In the genomic region with DNA sequence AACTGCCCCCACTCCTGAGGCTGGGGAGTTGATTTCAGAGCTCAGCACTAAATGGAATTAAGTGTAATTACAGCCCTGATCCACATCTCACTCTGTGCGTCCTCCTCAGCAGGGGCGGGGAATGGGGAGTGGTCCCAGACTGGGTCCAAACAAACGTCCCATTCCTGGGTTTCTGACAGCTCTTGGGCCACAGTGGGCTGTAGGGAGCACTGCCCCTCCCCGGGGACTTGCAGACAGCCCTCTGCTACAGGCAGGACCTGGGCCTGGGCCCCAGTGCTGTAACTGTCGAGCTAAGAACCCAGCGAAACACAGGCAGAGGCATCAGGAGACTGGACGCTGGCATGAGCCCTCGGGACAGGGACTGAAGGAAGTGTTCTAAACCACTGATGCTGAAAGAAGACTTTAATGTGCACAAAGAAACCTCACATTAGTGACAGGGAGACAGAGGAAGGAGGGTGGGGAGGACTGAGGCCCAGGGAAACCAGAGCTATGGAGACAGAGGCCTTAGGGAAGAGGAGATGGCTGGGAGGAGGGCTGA, we compare ENCODE assay signal across 12 cellular contexts. TPM values are rescaled to one million over a fixed set of nuclear protein-coding genes. Genes with fewer than 3 reads are reported as not detected.
A peak's percentile ranks its signal among the peaks of the same experiment; 100 is the strongest.
DNase-seq lines count a peak whose midpoint lies in the region; ATAC-seq and TF ChIP-seq lines count a peak whose summit lies in the region.
"Had no signal": no experiment of that assay in that cellular context is flagged by ENCODE, and none has a peak within 500 bp of the region (broad histone marks: within the 10 kb centered on the region; RNA-seq: fewer than 3 reads in every experiment).

No MANE protein-coding gene starts in this region.

- no peak overlapping the region for H3K4me3 ChIP-seq in Caco-2 (ENCODE audit: low read depth, low read length)
- H3K4me3 ChIP-seq in PC-9, result no peak overlapping the region
- H3K4me3 ChIP-seq in esophagus squamous epithelium, result no peak overlapping the region
- H3K4me3 ChIP-seq in gastrocnemius medialis, result no peak overlapping the region
- H3K4me3 ChIP-seq: SJSA1 had no signal

- ATAC-seq in gastrocnemius medialis, result no peak
- no peak for ATAC-seq in HG02938 (IDR thresholded peaks at IDR 0.05; ENCODE audit: unreplicated experiment)
- ATAC-seq in GM18858 (IDR thresholded peaks at IDR 0.05; ENCODE audit: unreplicated experiment), result no peak
- ATAC-seq: activated CD4-positive, alpha-beta T cell treated with anti-CD3 and anti-CD28 coated beads for 36 hours had no signal

- H3K9me2 ChIP-seq in PC-9 (ENCODE audit: insufficient read depth), result no peaks in the 10 kb centered on the region

- CTCF ChIA-PET in Caco-2 (lab: Charles Lee) (interaction anchor here (0.6 kb wide), 2 partner anchors 25 to 115 kb away, joined by 6 to 7 read pairs; no protein-coding TSS in a partner anchor), PC-9 (lab: Charles Lee) (no interaction called here)

- H3K27me3 ChIP-seq in Caco-2 (replicated peaks; ENCODE audit: control insufficient read depth, insufficient read depth, low read length), result no peaks in the 10 kb centered on the region
- H3K27me3 ChIP-seq in PC-9 (ENCODE audit: insufficient read depth, low read depth), result no peaks in the 10 kb centered on the region
- H3K27me3 ChIP-seq in esophagus squamous epithelium, result no peaks in the 10 kb centered on the region
- no peaks in the 10 kb centered on the region for H3K27me3 ChIP-seq in gastrocnemius medialis

- H3K27me3 Mint-ChIP-seq in Caco-2 (ENCODE audit: insufficient read depth, unreplicated experiment), result no peaks in the 10 kb centered on the region
- H3K27me3 Mint-ChIP-seq in osteocyte (ENCODE audit: unreplicated experiment), result no peaks in the 10 kb centered on the region

- intact Hi-C loops in Caco-2 (cut with micrococcal nuclease; ENCODE audit: unreplicated experiment), result no loop called here
- intact Hi-C loops in PC-9 (cut with micrococcal nuclease; ENCODE audit: unreplicated experiment), result loop anchor here (1.0 kb wide), 1 partner anchor 9 kb away; no protein-coding TSS in a partner anchor
- intact Hi-C loops in esophagus squamous epithelium (cut with DNase I), result no loop called here
- intact Hi-C loops in gastrocnemius medialis (cut with DNase I; ENCODE audit: low total_unique reads), result no loop called here

- TF ChIP-seq CTCF in Caco-2 (IDR thresholded peaks at IDR 0.05; ENCODE audit: insufficient read depth in 1 of 2, low read depth in 1 of 2, low read length in 1 of 2, severe bottlenecking in 1 of 2, unreplicated experiment in 1 of 2) (no peak), PC-9 (conservative IDR thresholded peaks at IDR 0.05) (no peak), esophagus squamous epithelium (IDR thresholded peaks at IDR 0.05) (peak in 1 of 6 experiments; percentile 5), osteocyte (IDR thresholded peaks at IDR 0.05) (no peak), gastrocnemius medialis (IDR thresholded peaks at IDR 0.05 in 4 of 5, conservative IDR thresholded peaks at IDR 0.05 in 1 of 5) (no peak)

- H3K27ac ChIP-seq in PC-9, result no peak overlapping the region; the same call in 1 of the 2 replicates
- H3K27ac ChIP-seq in esophagus squamous epithelium, result peak overlapping the region in 3 of 4 donors; percentile 0 to 73 (median 69)
- H3K27ac ChIP-seq in gastrocnemius medialis, result no peak overlapping the region
- H3K27ac ChIP-seq: SJSA1 had no signal

- H3K36me3 Mint-ChIP-seq in Caco-2 (ENCODE audit: insufficient read depth, unreplicated experiment) (no peaks in the 10 kb centered on the region), osteocyte (ENCODE audit: unreplicated experiment) (no peaks in the 10 kb centered on the region)

- no peak for DNase-seq in Caco-2
- DNase-seq in PC-9, result no peak
- no peak for DNase-seq in esophagus squamous epithelium (lab: John Stamatoyannopoulos, UW)
- no peak for DNase-seq in osteocyte (ENCODE audit: extremely low spot score, unreplicated experiment)
- no peak for DNase-seq in gastrocnemius medialis
- no peak for DNase-seq in A172 (ENCODE audit: low spot score)
- DNase-seq: activated CD4-positive, alpha-beta T cell treated with anti-CD3 and anti-CD28 coated beads for 36 hours; NCI-H1105 treated with DMSO at 0.1 percent for 48 hours; occipital lobe had no signal

- H3K4me1 ChIP-seq in Caco-2 (peaks cover 16% of the 10 kb centered on the region), PC-9 (replicated peaks; ENCODE audit: insufficient read depth) (peaks cover 78% of the 10 kb centered on the region), esophagus squamous epithelium (peaks cover 31 to 74% (median 54%) of the 10 kb centered on the region in 3 donors), gastrocnemius medialis (peaks cover 24 to 27% of the 10 kb centered on the region in 2 donors)
- H3K4me1 ChIP-seq: SJSA1 had no signal

- H3K4me2 ChIP-seq in PC-9, result peak overlapping the region; percentile 59

- peaks cover 44% of the 10 kb centered on the region; the same call in 1 of the 2 replicates for H3F3A ChIP-seq in PC-9 (ENCODE audit: insufficient read depth, low read depth)

- H3K27ac Mint-ChIP-seq in Caco-2 (ENCODE audit: unreplicated experiment), result peak overlapping the region; percentile 21
- H3K27ac Mint-ChIP-seq in osteocyte (ENCODE audit: unreplicated experiment), result peak overlapping the region; percentile 75

- BruUV-seq in Caco-2 (replicated peaks; lab: Mats Ljungman, UMichigan) (no TSS peak), PC-9 (replicated peaks; lab: Mats Ljungman, UMichigan) (no TSS peak)

- H3K36me3 ChIP-seq in Caco-2 (ENCODE audit: control insufficient read depth, insufficient read depth, low read length), result no peaks in the 10 kb centered on the region
- no peaks in the 10 kb centered on the region for H3K36me3 ChIP-seq in PC-9 (ENCODE audit: low read depth)
- H3K36me3 ChIP-seq in esophagus squamous epithelium, result no peaks in the 10 kb centered on the region
- no peaks in the 10 kb centered on the region for H3K36me3 ChIP-seq in gastrocnemius medialis
- H3K36me3 ChIP-seq: SJSA1 had no signal

- H3K4me1 Mint-ChIP-seq in Caco-2 (ENCODE audit: low read depth, unreplicated experiment) (peaks cover 7% of the 10 kb centered on the region), osteocyte (ENCODE audit: unreplicated experiment) (peaks cover 38% of the 10 kb centered on the region)

- in situ Hi-C loops in gastrocnemius medialis (cut with MboI; ENCODE audit: low sequenced_read_pairs in 4 of 4), result no loop called here

- H3K4me3 Mint-ChIP-seq in Caco-2 (ENCODE audit: unreplicated experiment), result no peak overlapping the region
- H3K4me3 Mint-ChIP-seq in osteocyte (ENCODE audit: unreplicated experiment), result no peak overlapping the region
- H3K4me3 Mint-ChIP-seq: activated CD4-positive, alpha-beta T cell treated with anti-CD3 and anti-CD28 coated beads for 36 hours had no signal

- H2AFZ ChIP-seq in PC-9, result no peak overlapping the region

- no peaks in the 10 kb centered on the region for H3K9me3 ChIP-seq in Caco-2
- H3K9me3 ChIP-seq in PC-9 (ENCODE audit: insufficient read depth, low read depth), result no peaks in the 10 kb centered on the region
- H3K9me3 ChIP-seq in esophagus squamous epithelium, result no peaks in the 10 kb centered on the region
- no peaks in the 10 kb centered on the region for H3K9me3 ChIP-seq in gastrocnemius medialis
- H3K9me3 ChIP-seq: SJSA1 had no signal

- no peaks in the 10 kb centered on the region for H3K9me3 Mint-ChIP-seq in Caco-2 (ENCODE audit: unreplicated experiment)
- no peaks in the 10 kb centered on the region for H3K9me3 Mint-ChIP-seq in osteocyte (ENCODE audit: unreplicated experiment)

- POLR2A ChIA-PET in Caco-2 (lab: Charles Lee) (no interaction called here), PC-9 (lab: Charles Lee; ENCODE audit: unreplicated experiment) (interaction anchor here (2.0 kb wide), 1 partner anchor 9 kb away, joined by 11 read pairs; no protein-coding TSS in a partner anchor)

- H3K79me2 ChIP-seq in PC-9 (ENCODE audit: low read depth), result no peaks in the 10 kb centered on the region

- 56 to 60% methylated on average over 4 to 7 of the region's 8 CpGs for WGBS in esophagus squamous epithelium, 2 donors

- no peak for TF ChIP-seq POLR2A in esophagus squamous epithelium (IDR thresholded peaks at IDR 0.05)
- no peak for TF ChIP-seq POLR2A in gastrocnemius medialis (IDR thresholded peaks at IDR 0.05)

- no peaks in the 10 kb centered on the region for H4K20me1 ChIP-seq in PC-9 (ENCODE audit: insufficient read depth)

RNA-seq across cellular contexts. Expression of gene SEMA4C, which starts 5.7 kb away (rescaled TPM):
- total RNA-seq in Caco-2 (2022), result 29.9 and 31.4 TPM in 2 replicates
- 52.8 and 60.5 TPM in 2 replicates for total RNA-seq in PC-9 (2021)
- total RNA-seq in esophagus squamous epithelium, result 10 to 100 TPM in 2 of 4 donors, 1 to 10 TPM in 2; 7.4 to 23.8 (median 12.8) TPM
- 33.8 and 39.1 TPM in 2 replicates for total RNA-seq in osteocyte
- 1 to 10 TPM; 3.2 to 8.6 (median 6.5) TPM for total RNA-seq in gastrocnemius medialis
- 38.4 and 40.1 TPM in 2 replicates for total RNA-seq in A172 (2014; rRNA removed; shearing (Covaris generic))

RNA-seq across cellular contexts. Expression of gene ANKRD39, which starts 17.8 kb away (rescaled TPM):
- total RNA-seq in Caco-2 (2022), result 19.3 and 21.6 TPM in 2 replicates
- total RNA-seq in PC-9 (2021), result 19.0 and 23.2 TPM in 2 replicates
- total RNA-seq in esophagus squamous epithelium, result 10 to 100 TPM in 3 of 4 donors, 1 to 10 TPM in 1; 7.1 to 17.2 (median 14.0) TPM
- total RNA-seq in osteocyte, result 10.5 and 12.4 TPM in 2 replicates
- total RNA-seq in gastrocnemius medialis, result 10 to 100 TPM; 25.8 to 50.6 (median 43.8) TPM
- total RNA-seq in A172 (2014; rRNA removed; shearing (Covaris generic)), result 33.5 and 37.9 TPM in 2 replicates

RNA-seq across cellular contexts. Expression of gene ANKRD23, which starts 31.7 kb away (rescaled TPM):
- 2.5 and 7.4 TPM in 2 replicates for total RNA-seq in Caco-2 (2022)
- total RNA-seq in PC-9 (2021), result 6.0 and 8.9 TPM in 2 replicates
- 1 to 10 TPM in 3 of 4 donors, under 1 TPM in 1; 1.00 to 3.4 (median 2.1) TPM for total RNA-seq in esophagus squamous epithelium
- total RNA-seq in osteocyte, result 4.4 and 5.7 TPM in 2 replicates
- total RNA-seq in gastrocnemius medialis, result 1,000 to 10,000 TPM in 2 of 4 donors, 100 to 1,000 TPM in 2; 642 to 1,565 (median 923) TPM
- total RNA-seq in A172 (2014; rRNA removed; shearing (Covaris generic)), result 4.2 and 5.7 TPM in 2 replicates

RNA-seq across cellular contexts. Expression of gene CNNM3, which starts 59.5 kb away (rescaled TPM):
- total RNA-seq in Caco-2 (2022) (62.5 and 69.1 TPM in 2 replicates), PC-9 (2021) (28.7 and 28.8 TPM in 2 replicates), esophagus squamous epithelium (10 to 100 TPM in 1 of 4 donors, 1 to 10 TPM in 3; 3.7 to 10.2 (median 5.5) TPM), osteocyte (20.9 and 22.4 TPM in 2 replicates), gastrocnemius medialis (1 to 10 TPM; 3.3 to 9.8 (median 8.6) TPM)
- total RNA-seq in A172 (2014; rRNA removed; shearing (Covaris generic)), result 5.5 and 7.1 TPM in 2 replicates

Comparison
In these comparisons a context has a peak if more than half of its experiments do, and no peak if none do; other contexts are left out.
1. H3K27ac ChIP-seq: peak in esophagus squamous epithelium (3 of 4); none in PC-9 (single experiment) and gastrocnemius medialis (0 of 4).
2. RNA of gene ANKRD23, which starts 31.7 kb away (total RNA-seq): 642 to 1,565 TPM in gastrocnemius medialis; 6.0 to 8.9 TPM in PC-9, 4.4 to 5.7 TPM in osteocyte, 4.2 to 5.7 TPM in A172, 1.00 to 3.4 TPM in esophagus squamous epithelium and 2.5 to 7.4 TPM in Caco-2; every median in the first group is over 10 times any median in the second.